ENCODE assay signal across 22 cellular contexts in the genomic region with DNA sequence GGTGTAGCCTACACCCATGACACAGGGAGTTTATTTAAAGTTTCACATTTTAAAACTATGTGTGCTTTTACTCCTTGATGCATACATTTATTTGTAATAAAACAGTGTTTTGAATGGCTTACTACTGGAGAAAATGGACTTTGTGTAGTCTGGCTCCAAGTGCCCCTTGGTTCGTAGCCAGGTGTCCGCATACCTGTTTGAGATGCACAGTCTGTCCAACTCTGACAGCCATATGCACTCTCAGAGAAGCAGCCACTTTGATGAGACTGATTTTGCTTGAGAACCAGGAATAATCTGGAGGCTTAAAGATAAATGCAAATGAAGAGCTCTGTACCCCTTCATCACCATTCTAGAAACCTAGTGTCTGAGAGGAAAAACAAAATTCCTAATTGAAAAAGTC.
"Had no signal": no experiment of that assay in that cellular context is flagged by ENCODE, and none has a peak within 500 bp of the region (broad histone marks: within the 10 kb centered on the region; RNA-seq: fewer than 3 reads in every experiment).

No MANE protein-coding gene starts in this region.

- DNase-seq: natural killer cell; occipital lobe; ovary; posterior cingulate gyrus; psoas muscle; right cardiac atrium; right lobe of liver; sigmoid colon; small intestine; stimulated activated CD4-positive, alpha-beta T cell treated with anti-CD3 and anti-CD28 coated beads, Interleukin-15, amount 100 ng/mL, for 24 hours; stimulated activated CD4-positive, alpha-beta T cell treated with anti-CD3 and anti-CD28 coated beads, Interleukin-4, amount 100 ng/mL, for 1 hour; stimulated activated CD4-positive, alpha-beta T cell treated with anti-CD3 and anti-CD28 coated beads, Interleukin-4, amount 100 ng/mL, for 4 hours; stimulated activated CD8-positive, alpha-beta memory T cell treated with anti-CD3 and anti-CD28 coated beads, Interleukin-4, amount 100 ng/mL, for 48 hours; stimulated activated naive CD4-positive, alpha-beta T cell; stimulated activated naive CD8-positive, alpha-beta T cell treated with anti-CD3 and anti-CD28 coated beads, Interleukin-15, amount 100 ng/mL, for 72 hours; stimulated activated naive CD8-positive, alpha-beta T cell treated with anti-CD3 and anti-CD28 coated beads, Interleukin-15, Interleukin-2, amounts not matched to agents 100 U/mL and 50 U/mL, for 24 hours; testis; tibial artery; transverse colon; upper lobe of right lung; uterus had no signal

- ATAC-seq: natural killer cell; psoas muscle; right cardiac atrium; stimulated activated memory B cell treated with anti-CD40 and anti-IgM and Interleukin-4, amounts not matched to agents 10 μg/mL and 1 μg/mL and 100 μg/mL, for 72 hours; stimulated activated naive CD8-positive, alpha-beta T cell treated with anti-CD3 and anti-CD28 coated beads, Interleukin-15, amount 100 ng/mL, for 72 hours; stimulated activated naive CD8-positive, alpha-beta T cell treated with anti-CD3 and anti-CD28 coated beads, Interleukin-15, Interleukin-2, amounts not matched to agents 100 U/mL and 50 U/mL, for 24 hours; upper lobe of right lung had no signal
